In the genomic region with DNA sequence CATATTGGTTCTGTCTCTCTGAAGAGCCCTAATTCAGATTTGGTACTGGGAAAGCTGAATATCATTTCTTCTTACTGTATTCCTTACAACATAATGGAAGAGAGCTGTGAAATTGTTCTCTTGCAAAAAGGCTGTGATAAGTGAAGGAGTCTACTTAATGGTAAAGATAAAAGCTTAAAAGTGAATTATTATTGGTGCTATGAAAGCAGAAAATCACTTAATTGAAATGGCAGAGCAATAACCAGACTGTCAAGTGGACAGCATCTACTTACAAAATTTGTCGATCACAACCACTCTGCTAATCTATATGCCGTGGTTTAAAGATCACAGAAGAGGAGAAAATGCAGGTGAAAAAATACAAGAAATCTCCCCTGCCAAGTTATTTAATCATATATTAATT, we compare ENCODE assay signal across 30 cellular contexts.
"Had no signal": no experiment of that assay in that cellular context is flagged by ENCODE, and none has a peak within 500 bp of the region (broad histone marks: within the 10 kb centered on the region; RNA-seq: fewer than 3 reads in every experiment).

No MANE protein-coding gene starts in this region.

- H3K9me3 ChIP-seq: adrenal gland, ascending aorta, body of pancreas, breast epithelium had no signal

- H3K27ac ChIP-seq: adrenal gland, ascending aorta, body of pancreas, brain microvascular endothelial cell, breast epithelium, cardiac muscle cell had no signal

- H3K27me3 ChIP-seq: adrenal gland, ascending aorta, body of pancreas, brain microvascular endothelial cell, breast epithelium, cardiac muscle cell had no signal

- H3K4me3 ChIP-seq: adrenal gland, ascending aorta, body of pancreas, breast epithelium, cardiac muscle cell had no signal

- DNase-seq: activated effector memory CD4-positive, alpha-beta T cell treated with anti-CD3 and anti-CD28 coated beads, Interleukin-2, amount 50 U/mL, for 16 hours; activated effector memory CD4-positive, alpha-beta T cell treated with Interleukin-2 at 50 U/mL for 16 hours; activated gamma-delta T cell; activated gamma-delta T cell treated with Interleukin-2 at 50 U/mL for 16 hours; activated naive CD4-positive, alpha-beta T cell; activated naive CD4-positive, alpha-beta T cell treated with anti-CD3 and anti-CD28 coated beads for 36 hours; activated naive CD4-positive, alpha-beta T cell treated with anti-CD3 and anti-CD28 coated beads, Interleukin-2, amount 10 ng/mL, durations not matched to agents 7 days and 5 days; activated naive CD4-positive, alpha-beta T cell treated with anti-CD3 and anti-CD28 coated beads, Interleukin-2, amount 50 U/mL, for 16 hours; activated naive CD4-positive, alpha-beta T cell treated with Interleukin-2 at 50 U/mL for 16 hours; activated naive CD8-positive, alpha-beta T cell treated with anti-CD3 and anti-CD28 coated beads for 36 hours; activated naive CD8-positive, alpha-beta T cell treated with anti-CD3 and anti-CD28 coated beads, Interleukin-2, amount 10 ng/mL, durations not matched to agents 7 days and 5 days; activated naive CD8-positive, alpha-beta T cell treated with anti-CD3 and anti-CD28 coated beads, Interleukin-2, amount 50 U/mL, for 24 hours; activated T-cell treated with anti-CD3 and anti-CD28 coated beads, Interleukin-2, amount 50 U/mL, for 1 hour; activated T-cell treated with anti-CD3 and anti-CD28 coated beads, Interleukin-2, amount 50 U/mL, for 24 hours; activated T-cell treated with anti-CD3 and anti-CD28 coated beads, Interleukin-2, amount 50 U/mL, for 4 hours; activated T-cell treated with anti-CD3 and anti-CD28 coated beads, Interleukin-2, amount 50 U/mL, for 48 hours; activated T-cell treated with anti-CD3 and anti-CD28 coated beads, Interleukin-2, amount 50 U/mL, for 72 hours; adrenal gland; amniotic stem cell; amygdala; anterior cingulate cortex; aorta; body of pancreas; brain microvascular endothelial cell; caudate nucleus; central memory CD4-positive, alpha-beta T cell; cerebellar nuclear complex had no signal

- H3K36me3 ChIP-seq: adrenal gland, ascending aorta, brain microvascular endothelial cell, breast epithelium, cardiac muscle cell had no signal
